ENCODE assay signal across 26 cellular contexts in genomic region chr5:94623877-94624276, GRCh38. TPM values are rescaled to one million over a fixed set of nuclear protein-coding genes. Genes with fewer than 3 reads are reported as not detected.
DNase-seq lines count a peak whose midpoint lies in the region; ATAC-seq lines count a peak whose summit lies in the region.
"Had no signal": no experiment of that assay in that cellular context is flagged by ENCODE, and none has a peak within 500 bp of the region (broad histone marks: within the 10 kb centered on the region; RNA-seq: fewer than 3 reads in every experiment).

No MANE protein-coding gene starts in this region.

- DNase-seq in SK-N-MC (ENCODE audit: low read depth, low spot score) (no peak), left lobe of liver (ENCODE audit: low spot score) (no peak), NCI-H2107 (lab: John Stamatoyannopoulos, UW) (no peak), epidermal melanocyte (ENCODE audit: insufficient read length, low spot score) (no peak), NOMO-1 treated with DMSO at 0.1 percent for 48 hours (lab: John Stamatoyannopoulos, UW; ENCODE audit: unreplicated experiment) (no peak)
- DNase-seq: CD8-positive, alpha-beta memory T cell; DMS 273 treated with DMSO at 0.1 percent for 48 hours; DMS79; EL; GDM1; H9; Kasumi-1; MG63; NCI-H1105 treated with DMSO at 0.1 percent for 48 hours; NCI-H146; NCI-H1930; NCI-H526 treated with DMSO at 0.1 percent for 48 hours; OCI-M1; Peyer's patch; SIG-M5; SK-N-SH; SW 1271 had no signal

- no peak overlapping the region for H3K9ac ChIP-seq in BLaER1
- H3K9ac ChIP-seq in SK-N-MC (ENCODE audit: insufficient read length): no peak overlapping the region
- H3K9ac ChIP-seq: SK-N-SH had no signal

- peak overlapping the region; percentile 28; the same call in 1 of the 2 replicates for H3K4me2 ChIP-seq in BLaER1
- H3K4me2 ChIP-seq: GM23338 had no signal

- H3K4me3 ChIP-seq in BLaER1 (no peak overlapping the region), GM08714 (ENCODE audit: low read length) (peak overlapping the region; percentile 11; the same call in 1 of the 2 replicates), SK-N-MC (no peak overlapping the region)
- H3K4me3 ChIP-seq: GM23338, MG63, Peyer's patch had no signal

- no peaks in the 10 kb centered on the region for H3K27me3 ChIP-seq in BLaER1
- H3K27me3 ChIP-seq: MG63, Peyer's patch had no signal

- peak; percentile 76 for ATAC-seq in left lobe of liver
- ATAC-seq: GM23338 had no signal

- H3K9me3 ChIP-seq in BLaER1 (0 out of 2 replicates have a peak, but pooled peaks cover 6% of the 10 kb centered on the region), SK-N-MC (ENCODE audit: low read depth, low read length) (no peaks in the 10 kb centered on the region)
- H3K9me3 ChIP-seq: MG63, Peyer's patch, SK-N-SH had no signal

- H3K27ac ChIP-seq in BLaER1 (no peak overlapping the region), SK-N-MC (0 out of 2 replicates have a peak overlapping the region, but pooled peaks have one; percentile 27)
- H3K27ac ChIP-seq: C4-2B, Peyer's patch had no signal

- H4K20me1 ChIP-seq in BLaER1: peaks cover 10% of the 10 kb centered on the region; the same call in 1 of the 2 replicates

- peaks cover 45% of the 10 kb centered on the region for H3K4me1 ChIP-seq in BLaER1

- H3K36me3 ChIP-seq in BLaER1 (peaks cover 8% of the 10 kb centered on the region; the same call in 1 of the 2 replicates), SK-N-MC (ENCODE audit: insufficient read depth, low read length) (peaks cover 12% of the 10 kb centered on the region; the same call in 1 of the 2 replicates)
- H3K36me3 ChIP-seq: Peyer's patch had no signal

RNA-seq across cellular contexts. Expression of gene SLF1, which starts 5.4 kb away (rescaled TPM):
- 2.3 TPM for total RNA-seq in left lobe of liver

RNA-seq across cellular contexts. Expression of gene KIAA0825, which starts 5.5 kb away (rescaled TPM):
- 3.1 TPM for total RNA-seq in left lobe of liver
